In genomic region chr11:119015054-119015611, GRCh38 we compare ENCODE assay signal across 11 cellular contexts. TPM values are rescaled to one million over a fixed set of nuclear protein-coding genes. Genes with fewer than 3 reads are reported as not detected.
DNase-seq lines count a peak whose midpoint lies in the region; ATAC-seq lines count a peak whose summit lies in the region.
"Had no signal": no experiment of that assay in that cellular context is flagged by ENCODE, and none has a peak within 500 bp of the region (broad histone marks: within the 10 kb centered on the region; RNA-seq: fewer than 3 reads in every experiment).

No MANE protein-coding gene starts in this region.

- H3K27ac ChIP-seq in SK-N-MC = peak overlapping the region; percentile 49; the same call in 1 of the 2 replicates

- H3K9ac ChIP-seq in SK-N-MC (ENCODE audit: insufficient read length) = no peak overlapping the region

- peaks cover 62% of the 10 kb centered on the region for H3K36me3 ChIP-seq in SK-N-MC (ENCODE audit: insufficient read depth, low read length)

- peaks cover 39% of the 10 kb centered on the region for H3K4me1 Mint-ChIP-seq in activated T-cell treated with anti-CD3 and anti-CD28 coated beads, Interleukin-2, amount 50 U/mL, for 4 hours (ENCODE audit: low read depth)
- H3K4me1 Mint-ChIP-seq in stimulated activated effector memory CD8-positive, alpha-beta T cell treated with anti-CD3 and anti-CD28 coated beads, Interleukin-12 subunit alpha, Interleukin-12 subunit beta, amount 100 ng/mL, for 72 hours = peaks cover 18% of the 10 kb centered on the region

- no peak for DNase-seq in activated T-cell treated with anti-CD3 and anti-CD28 coated beads, Interleukin-2, amount 50 U/mL, for 4 hours
- DNase-seq in activated T-cell treated with anti-CD3 and anti-CD28 coated beads, Interleukin-2, amount 50 U/mL, for 48 hours = no peak
- DNase-seq in SK-N-MC (ENCODE audit: low read depth, low spot score) (no peak), dermis blood vessel endothelial cell (peak; percentile 16), hepatic stellate cell (ENCODE audit: low spot score) (no peak)
- no peak for DNase-seq in stimulated activated effector memory CD8-positive, alpha-beta T cell treated with anti-CD3 and anti-CD28 coated beads, Interleukin-12 subunit alpha, Interleukin-12 subunit beta, amount 100 ng/mL, for 72 hours (ENCODE audit: low spot score in 2 of 2)
- DNase-seq: NCI-H2107, stomach had no signal

- peaks cover 56% of the 10 kb centered on the region for H3K36me3 Mint-ChIP-seq in activated T-cell treated with anti-CD3 and anti-CD28 coated beads, Interleukin-2, amount 50 U/mL, for 4 hours (ENCODE audit: insufficient read depth)
- H3K36me3 Mint-ChIP-seq in stimulated activated effector memory CD8-positive, alpha-beta T cell treated with anti-CD3 and anti-CD28 coated beads, Interleukin-12 subunit alpha, Interleukin-12 subunit beta, amount 100 ng/mL, for 72 hours = peaks cover 98% of the 10 kb centered on the region

- H3K9me3 Mint-ChIP-seq in activated T-cell treated with anti-CD3 and anti-CD28 coated beads, Interleukin-2, amount 50 U/mL, for 4 hours = no peaks in the 10 kb centered on the region
- H3K9me3 Mint-ChIP-seq in stimulated activated effector memory CD8-positive, alpha-beta T cell treated with anti-CD3 and anti-CD28 coated beads, Interleukin-12 subunit alpha, Interleukin-12 subunit beta, amount 100 ng/mL, for 72 hours = no peaks in the 10 kb centered on the region

- ATAC-seq in activated T-cell treated with anti-CD3 and anti-CD28 coated beads, Interleukin-2, amount 50 U/mL, for 4 hours = no peak
- no peak for ATAC-seq in stimulated activated effector memory CD8-positive, alpha-beta T cell treated with anti-CD3 and anti-CD28 coated beads, Interleukin-12 subunit alpha, Interleukin-12 subunit beta, amount 100 ng/mL, for 72 hours
- ATAC-seq in GM19023 (IDR thresholded peaks at IDR 0.05; ENCODE audit: unreplicated experiment) = no peak
- ATAC-seq in GM21528 (IDR thresholded peaks at IDR 0.05; ENCODE audit: low FRiP score, unreplicated experiment) = no peak

- peak overlapping the region; percentile 99 for H3K27ac Mint-ChIP-seq in stimulated activated effector memory CD8-positive, alpha-beta T cell treated with anti-CD3 and anti-CD28 coated beads, Interleukin-12 subunit alpha, Interleukin-12 subunit beta, amount 100 ng/mL, for 72 hours

- no peaks in the 10 kb centered on the region for H3K27me3 Mint-ChIP-seq in activated T-cell treated with anti-CD3 and anti-CD28 coated beads, Interleukin-2, amount 50 U/mL, for 4 hours (ENCODE audit: low read depth)

- no peak overlapping the region for H3K4me3 ChIP-seq in SK-N-MC
- H3K4me3 ChIP-seq: lung had no signal

- H3K4me3 Mint-ChIP-seq in activated T-cell treated with anti-CD3 and anti-CD28 coated beads, Interleukin-2, amount 50 U/mL, for 4 hours = peak overlapping the region; percentile 99
- peak overlapping the region; percentile 98 for H3K4me3 Mint-ChIP-seq in stimulated activated effector memory CD8-positive, alpha-beta T cell treated with anti-CD3 and anti-CD28 coated beads, Interleukin-12 subunit alpha, Interleukin-12 subunit beta, amount 100 ng/mL, for 72 hours

- no peaks in the 10 kb centered on the region for H3K9me3 ChIP-seq in SK-N-MC (ENCODE audit: low read depth, low read length)
- H3K9me3 ChIP-seq: stomach had no signal

RNA-seq across cellular contexts. Expression of gene RPS25, which starts 3.0 kb away (rescaled TPM):
- total RNA-seq in activated T-cell treated with anti-CD3 and anti-CD28 coated beads, Interleukin-2, amount 50 U/mL, for 4 hours = 1,000 to 10,000 TPM; 1,565 to 1,602 (median 1,576) TPM
- total RNA-seq in dermis blood vessel endothelial cell = 1,092 and 1,791 TPM in 2 replicates

RNA-seq across cellular contexts. Expression of gene TRAPPC4, which starts 3.4 kb away (rescaled TPM):
- total RNA-seq in activated T-cell treated with anti-CD3 and anti-CD28 coated beads, Interleukin-2, amount 50 U/mL, for 4 hours = 100 to 1,000 TPM; 115 to 146 (median 131) TPM
- total RNA-seq in dermis blood vessel endothelial cell = 90.2 and 116 TPM in 2 replicates

RNA-seq across cellular contexts. Expression of gene SLC37A4, which starts 15.5 kb away (rescaled TPM):
- total RNA-seq in activated T-cell treated with anti-CD3 and anti-CD28 coated beads, Interleukin-2, amount 50 U/mL, for 4 hours = 10 to 100 TPM; 10.1 to 13.8 (median 13.5) TPM
- 18.4 and 27.3 TPM in 2 replicates for total RNA-seq in dermis blood vessel endothelial cell

RNA-seq across cellular contexts. Expression of gene CENATAC, which starts 17.2 kb away (rescaled TPM):
- 10 to 100 TPM; 23.6 to 33.1 (median 31.0) TPM for total RNA-seq in activated T-cell treated with anti-CD3 and anti-CD28 coated beads, Interleukin-2, amount 50 U/mL, for 4 hours
- 9.7 and 21.6 TPM in 2 replicates for total RNA-seq in dermis blood vessel endothelial cell

RNA-seq across cellular contexts. Expression of gene HYOU1, which starts 41.9 kb away (rescaled TPM):
- total RNA-seq in activated T-cell treated with anti-CD3 and anti-CD28 coated beads, Interleukin-2, amount 50 U/mL, for 4 hours = 100 to 1,000 TPM; 249 to 309 (median 260) TPM
- total RNA-seq in dermis blood vessel endothelial cell = 194 and 353 TPM in 2 replicates
